Comparison of ENCODE assay signal across 1 cellular context in genomic region chr6:39335780-39336541, GRCh38.
TF ChIP-seq lines count a peak whose summit lies in the region.

No MANE protein-coding gene starts in this region.

TF ChIP-seq in GM23338, 12 proteins besides CTCF, POLR2A, EP300 and RAD21 (continued from another document):
- TF ChIP-seq NANOG (IDR thresholded peaks at IDR 0.05; ENCODE audit: borderline replicate concordance) (no peak), ZNF462 (CRISPR knock-in tag; IDR thresholded peaks at IDR 0.05) (no peak)
